1 cellular context compared by ENCODE assay signal in the genomic region with DNA sequence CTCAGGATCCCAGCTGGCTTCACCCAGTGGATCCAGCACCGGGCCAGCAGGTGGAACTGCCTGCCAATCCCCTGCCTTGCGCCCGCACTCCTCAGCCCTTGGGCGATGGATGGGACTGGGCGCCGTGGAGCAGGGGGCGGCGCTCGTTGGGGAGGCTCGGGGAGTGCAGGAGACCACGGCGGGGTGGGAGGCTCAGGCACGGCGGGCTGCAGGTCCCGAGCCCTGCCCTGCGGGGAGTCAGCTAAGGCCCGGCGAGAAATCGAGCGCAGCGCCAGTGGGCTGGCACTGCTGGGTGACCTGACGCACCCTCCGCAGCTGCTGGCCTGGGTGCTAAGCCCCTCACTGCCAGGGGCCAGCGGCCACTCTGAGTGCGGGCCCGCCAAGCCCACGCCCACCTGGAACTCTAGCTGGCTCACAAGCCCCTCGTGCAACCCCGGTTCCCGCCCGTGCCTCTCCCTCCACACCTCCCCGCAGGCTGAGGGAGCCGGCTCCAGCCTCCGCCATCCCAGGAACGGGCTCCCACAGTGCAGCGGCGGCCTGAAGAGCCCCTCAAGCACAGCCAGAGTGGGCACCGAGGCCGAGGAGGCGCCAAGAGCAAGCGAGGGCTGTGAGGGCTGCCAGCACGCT.
TF ChIP-seq lines count a peak whose summit lies in the region.

No MANE protein-coding gene starts in this region.

TF ChIP-seq in K562, 482 proteins besides CTCF, POLR2A, EP300 and RAD21:
- no peak for TF ChIP-seq TEAD4 (IDR thresholded peaks at IDR 0.05; ENCODE audit: low read length)
- TF ChIP-seq TEAD4 (CRISPR knock-in tag; IDR thresholded peaks at IDR 0.05; ENCODE audit: borderline replicate concordance) = peak; percentile 29; the same call in 1 of the 2 replicates
- TF ChIP-seq, protein P1, sequence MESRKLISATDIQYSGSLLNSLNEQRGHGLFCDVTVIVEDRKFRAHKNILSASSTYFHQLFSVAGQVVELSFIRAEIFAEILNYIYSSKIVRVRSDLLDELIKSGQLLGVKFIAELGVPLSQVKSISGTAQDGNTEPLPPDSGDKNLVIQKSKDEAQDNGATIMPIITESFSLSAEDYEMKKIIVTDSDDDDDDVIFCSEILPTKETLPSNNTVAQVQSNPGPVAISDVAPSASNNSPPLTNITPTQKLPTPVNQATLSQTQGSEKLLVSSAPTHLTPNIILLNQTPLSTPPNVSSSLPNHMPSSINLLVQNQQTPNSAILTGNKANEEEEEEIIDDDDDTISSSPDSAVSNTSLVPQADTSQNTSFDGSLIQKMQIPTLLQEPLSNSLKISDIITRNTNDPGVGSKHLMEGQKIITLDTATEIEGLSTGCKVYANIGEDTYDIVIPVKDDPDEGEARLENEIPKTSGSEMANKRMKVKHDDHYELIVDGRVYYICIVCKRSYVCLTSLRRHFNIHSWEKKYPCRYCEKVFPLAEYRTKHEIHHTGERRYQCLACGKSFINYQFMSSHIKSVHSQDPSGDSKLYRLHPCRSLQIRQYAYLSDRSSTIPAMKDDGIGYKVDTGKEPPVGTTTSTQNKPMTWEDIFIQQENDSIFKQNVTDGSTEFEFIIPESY (CRISPR knock-in tag; IDR thresholded peaks at IDR 0.05) = peak; percentile 80
- TF ChIP-seq, protein P2, sequence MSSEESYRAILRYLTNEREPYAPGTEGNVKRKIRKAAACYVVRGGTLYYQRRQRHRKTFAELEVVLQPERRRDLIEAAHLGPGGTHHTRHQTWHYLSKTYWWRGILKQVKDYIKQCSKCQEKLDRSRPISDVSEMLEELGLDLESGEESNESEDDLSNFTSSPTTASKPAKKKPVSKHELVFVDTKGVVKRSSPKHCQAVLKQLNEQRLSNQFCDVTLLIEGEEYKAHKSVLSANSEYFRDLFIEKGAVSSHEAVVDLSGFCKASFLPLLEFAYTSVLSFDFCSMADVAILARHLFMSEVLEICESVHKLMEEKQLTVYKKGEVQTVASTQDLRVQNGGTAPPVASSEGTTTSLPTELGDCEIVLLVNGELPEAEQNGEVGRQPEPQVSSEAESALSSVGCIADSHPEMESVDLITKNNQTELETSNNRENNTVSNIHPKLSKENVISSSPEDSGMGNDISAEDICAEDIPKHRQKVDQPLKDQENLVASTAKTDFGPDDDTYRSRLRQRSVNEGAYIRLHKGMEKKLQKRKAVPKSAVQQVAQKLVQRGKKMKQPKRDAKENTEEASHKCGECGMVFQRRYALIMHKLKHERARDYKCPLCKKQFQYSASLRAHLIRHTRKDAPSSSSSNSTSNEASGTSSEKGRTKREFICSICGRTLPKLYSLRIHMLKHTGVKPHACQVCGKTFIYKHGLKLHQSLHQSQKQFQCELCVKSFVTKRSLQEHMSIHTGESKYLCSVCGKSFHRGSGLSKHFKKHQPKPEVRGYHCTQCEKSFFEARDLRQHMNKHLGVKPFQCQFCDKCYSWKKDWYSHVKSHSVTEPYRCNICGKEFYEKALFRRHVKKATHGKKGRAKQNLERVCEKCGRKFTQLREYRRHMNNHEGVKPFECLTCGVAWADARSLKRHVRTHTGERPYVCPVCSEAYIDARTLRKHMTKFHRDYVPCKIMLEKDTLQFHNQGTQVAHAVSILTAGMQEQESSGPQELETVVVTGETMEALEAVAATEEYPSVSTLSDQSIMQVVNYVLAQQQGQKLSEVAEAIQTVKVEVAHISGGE (CRISPR knock-in tag; IDR thresholded peaks at IDR 0.05) = 0 out of 6 replicates have a peak, but pooled peaks of 1 of the 3 experiments have one; percentile 23
- no peak for TF ChIP-seq ZNF561 (CRISPR knock-in tag; conservative IDR thresholded peaks at IDR 0.05)
- TF ChIP-seq, protein P3, sequence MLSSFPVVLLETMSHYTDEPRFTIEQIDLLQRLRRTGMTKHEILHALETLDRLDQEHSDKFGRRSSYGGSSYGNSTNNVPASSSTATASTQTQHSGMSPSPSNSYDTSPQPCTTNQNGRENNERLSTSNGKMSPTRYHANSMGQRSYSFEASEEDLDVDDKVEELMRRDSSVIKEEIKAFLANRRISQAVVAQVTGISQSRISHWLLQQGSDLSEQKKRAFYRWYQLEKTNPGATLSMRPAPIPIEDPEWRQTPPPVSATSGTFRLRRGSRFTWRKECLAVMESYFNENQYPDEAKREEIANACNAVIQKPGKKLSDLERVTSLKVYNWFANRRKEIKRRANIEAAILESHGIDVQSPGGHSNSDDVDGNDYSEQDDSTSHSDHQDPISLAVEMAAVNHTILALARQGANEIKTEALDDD (IDR thresholded peaks at IDR 0.05) = no peak
- TF ChIP-seq PCBP1 (IDR thresholded peaks at IDR 0.05; ENCODE audit: low read depth, low read length, poor library complexity, severe bottlenecking) = peak; percentile 70
- TF ChIP-seq POLR2G (IDR thresholded peaks at IDR 0.05; ENCODE audit: low read depth, low read length) = peak; percentile 57
- TF ChIP-seq FOXA1 (IDR thresholded peaks at IDR 0.05; ENCODE audit: borderline replicate concordance) = no peak
- TF ChIP-seq CBX1 (IDR thresholded peaks at IDR 0.05; ENCODE audit: low read depth) = no peak
- TF ChIP-seq ZNF41 (CRISPR knock-in tag; conservative IDR thresholded peaks at IDR 0.05) = no peak
- TF ChIP-seq, protein P4, sequence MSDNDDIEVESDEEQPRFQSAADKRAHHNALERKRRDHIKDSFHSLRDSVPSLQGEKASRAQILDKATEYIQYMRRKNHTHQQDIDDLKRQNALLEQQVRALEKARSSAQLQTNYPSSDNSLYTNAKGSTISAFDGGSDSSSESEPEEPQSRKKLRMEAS (CRISPR knock-in tag; IDR thresholded peaks at IDR 0.05) = peak; percentile 32; the same call in 1 of the 2 replicates
TF ChIP-seq in K562: peak in this region for 6.
